ENCODE assay signal across 34 cellular contexts in the genomic region with DNA sequence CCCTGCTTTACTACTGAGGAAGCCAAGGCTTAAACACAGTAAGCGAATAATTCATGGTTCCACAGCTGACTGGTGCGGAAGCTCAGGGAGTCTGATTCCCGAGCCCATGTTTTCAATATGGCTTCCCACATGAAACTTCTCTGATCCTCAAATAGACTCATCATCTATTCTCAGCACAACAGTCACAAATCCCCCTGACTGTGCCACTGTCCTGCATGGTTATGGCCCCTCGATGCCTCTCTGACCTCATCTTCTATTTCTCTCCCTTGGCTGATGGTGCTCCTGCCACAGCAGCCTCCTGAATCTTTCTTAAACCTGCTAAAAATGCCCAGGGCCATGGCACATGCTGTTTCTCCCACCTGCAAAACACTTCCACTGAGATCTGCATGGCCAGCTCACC. TPM values are rescaled to one million over a fixed set of nuclear protein-coding genes. Genes with fewer than 3 reads are reported as not detected.
A peak's percentile ranks its signal among the peaks of the same experiment; 100 is the strongest.
DNase-seq lines count a peak whose midpoint lies in the region; ATAC-seq, FAIRE-seq and TF ChIP-seq lines count a peak whose summit lies in the region.
"Had no signal": no experiment of that assay in that cellular context is flagged by ENCODE, and none has a peak within 500 bp of the region (broad histone marks: within the 10 kb centered on the region; RNA-seq: fewer than 3 reads in every experiment).

No MANE protein-coding gene starts in this region.

- H3K27me3 ChIP-seq in sigmoid colon: no peaks in the 10 kb centered on the region
- H3K27me3 ChIP-seq: MG63 had no signal

- H3K36me3 Mint-ChIP-seq in nephron (ENCODE audit: low read depth): no peaks in the 10 kb centered on the region
- H3K36me3 Mint-ChIP-seq: CD8-positive, alpha-beta T cell had no signal

- no peak overlapping the region for H3K27ac ChIP-seq in sigmoid colon
- H3K27ac ChIP-seq: GM23248, PC-9, RWPE1 had no signal

- H3K9me3 Mint-ChIP-seq in nephron: no peaks in the 10 kb centered on the region
- H3K9me3 Mint-ChIP-seq: CD8-positive, alpha-beta T cell; H9 had no signal

- no peak for TF ChIP-seq CTCF in nephron (IDR thresholded peaks at IDR 0.05; ENCODE audit: unreplicated experiment in 3 of 3)
- no peak for TF ChIP-seq CTCF in sigmoid colon (IDR thresholded peaks at IDR 0.05)
- TF ChIP-seq CTCF in GM20000 (IDR thresholded peaks at IDR 0.05; ENCODE audit: extremely low read depth, missing control alignments): no peak

- WGBS in sigmoid colon, 2 donors: 92 to 94% methylated on average over 4 of the region's 4 CpGs

- H3K9me3 ChIP-seq in sigmoid colon: no peaks in the 10 kb centered on the region
- H3K9me3 ChIP-seq: Caco-2, MG63 had no signal

- H3K4me1 ChIP-seq in sigmoid colon: no peaks in the 10 kb centered on the region

- TF ChIP-seq POLR2A in GM12892 (IDR thresholded peaks at IDR 0.05; ENCODE audit: low read depth, low read length) (no peak), sigmoid colon (IDR thresholded peaks at IDR 0.05) (no peak), H54 (IDR thresholded peaks at IDR 0.05; ENCODE audit: low read depth, low read length) (no peak)

- FAIRE-seq in GM12892 (lab: Jason Lieb, UNC) (peak; percentile 40), H54 (lab: Jason Lieb, UNC) (no peak)
- FAIRE-seq: A204.1 had no signal

- H3K36me3 ChIP-seq in sigmoid colon: no peaks in the 10 kb centered on the region
- H3K36me3 ChIP-seq: MG63 had no signal

- H3K4me3 Mint-ChIP-seq in nephron: no peak overlapping the region
- H3K4me3 Mint-ChIP-seq: CD8-positive, alpha-beta T cell had no signal

- no peak for TF ChIP-seq EP300 in sigmoid colon (IDR thresholded peaks at IDR 0.05)

- DNase-seq in GM12892 (ENCODE audit: insufficient read length): no peak
- peak; percentile 24 for DNase-seq in sigmoid colon
- DNase-seq in H54 (ENCODE audit: insufficient read length, low spot score): no peak
- DNase-seq in D341Med (ENCODE audit: low spot score): no peak
- DNase-seq in GM20000 (ENCODE audit: low spot score): no peak
- DNase-seq: AML-193; C1 segment of cervical spinal cord; Caco-2; CD8-positive, alpha-beta T cell; DMS 273 treated with DMSO at 0.1 percent for 48 hours; DMS79; EL; GDM1; GM23248; H9; IMR-90; KG1; MG63; NCI-H1105 treated with DMSO at 0.1 percent for 48 hours; NCI-H146; NCI-H1930; NCI-H2107; NCI-H446; NCI-H524 treated with DMSO at 0.1 percent for 48 hours; NCI-H82; NK-92 treated with Interleukin-12 subunit alpha and Interleukin-12 subunit beta, amount 100 ng/mL, for 24 hours; PC-9; SHP77; T-helper 1 cell had no signal

- H3K27me3 Mint-ChIP-seq in nephron (ENCODE audit: low read depth): peaks cover 8% of the 10 kb centered on the region

- ATAC-seq in HG03159 (IDR thresholded peaks at IDR 0.05; ENCODE audit: unreplicated experiment) (peak; percentile 28), GM21360 (IDR thresholded peaks at IDR 0.05; ENCODE audit: unreplicated experiment) (no peak)
- ATAC-seq: CD8-positive, alpha-beta T cell had no signal

- peaks cover 63% of the 10 kb centered on the region for H3K4me1 Mint-ChIP-seq in nephron

- H3K4me3 ChIP-seq in sigmoid colon: no peak overlapping the region
- H3K4me3 ChIP-seq: GM23248, MG63, PC-9 had no signal

- intact Hi-C loops in sigmoid colon (cut with DNase I): no loop called here

- H3K27ac Mint-ChIP-seq in nephron: peak overlapping the region in 2 of 3 experiments; percentile 4 to 63
- H3K27ac Mint-ChIP-seq: CD8-positive, alpha-beta T cell had no signal

RNA-seq across cellular contexts. Expression of a gene that starts 43.2 kb away (rescaled TPM):
- polyA plus RNA-seq in GM12892 (2012; ENCODE audit: missing spikeins): 7.3 TPM
- total RNA-seq in sigmoid colon: 1 to 10 TPM; 5.8 to 7.7 (median 6.6) TPM
- polyA plus RNA-seq in sigmoid colon: 1 to 10 TPM in 2 of 3 donors, under 1 TPM in 1; 0.69 to 2.6 (median 1.2) TPM
